ENCODE assay signal across 18 cellular contexts in genomic region chr1:59394706-59395417, GRCh38.
DNase-seq lines count a peak whose midpoint lies in the region; ATAC-seq and TF ChIP-seq lines count a peak whose summit lies in the region.
"Had no signal": no experiment of that assay in that cellular context is flagged by ENCODE, and none has a peak within 500 bp of the region (broad histone marks: within the 10 kb centered on the region; RNA-seq: fewer than 3 reads in every experiment).

No MANE protein-coding gene starts in this region.

- no peaks in the 10 kb centered on the region for H3K36me3 ChIP-seq in GM23338 (ENCODE audit: insufficient read depth)
- no peaks in the 10 kb centered on the region for H3K36me3 ChIP-seq in WERI-Rb-1
- no peaks in the 10 kb centered on the region for H3K36me3 ChIP-seq in right lobe of liver
- no peaks in the 10 kb centered on the region for H3K36me3 ChIP-seq in smooth muscle cell (ENCODE audit: low read depth)

- no peaks in the 10 kb centered on the region for H4K20me1 ChIP-seq in GM23338 (replicated peaks; ENCODE audit: insufficient read depth)
- H4K20me1 ChIP-seq in smooth muscle cell (ENCODE audit: low read depth): no peaks in the 10 kb centered on the region

- ATAC-seq in GM23338: no peak
- peak; percentile 53 to 62 (median 54) for ATAC-seq in right lobe of liver
- ATAC-seq in GM18498 (IDR thresholded peaks at IDR 0.05; ENCODE audit: unreplicated experiment): no peak
- ATAC-seq: activated naive CD8-positive, alpha-beta T cell treated with anti-CD3 and anti-CD28 coated beads, Interleukin-2, amount 50 U/mL, for 24 hours had no signal

- H3K9me3 ChIP-seq in WERI-Rb-1 (ENCODE audit: severe bottlenecking) (no peaks in the 10 kb centered on the region), right lobe of liver (no peaks in the 10 kb centered on the region), smooth muscle cell (replicated peaks; ENCODE audit: low read depth) (no peaks in the 10 kb centered on the region)

- H2AFZ ChIP-seq in GM23338: no peak overlapping the region
- H2AFZ ChIP-seq in smooth muscle cell (ENCODE audit: low read depth): no peak overlapping the region

- H3K36me3 Mint-ChIP-seq in GM23338 (ENCODE audit: low read depth): no peaks in the 10 kb centered on the region

- in situ Hi-C loops in KBM-7 (cut with MboI; ENCODE audit: low pct_unique_long_range_greater_than_20kb, low sequenced_read_pairs): no loop called here

- DNase-seq in GM23338 (ENCODE audit: low spot score): no peak
- no peak for DNase-seq in WERI-Rb-1
- no peak for DNase-seq in right lobe of liver
- no peak for DNase-seq in smooth muscle cell (lab: John Stamatoyannopoulos, UW; ENCODE audit: unreplicated experiment)
- DNase-seq in head of caudate nucleus: no peak
- DNase-seq in NCI-H82 treated with DMSO at 0.1 percent for 48 hours (lab: John Stamatoyannopoulos, UW; ENCODE audit: unreplicated experiment): no peak
- no peak for DNase-seq in KBM-7
- DNase-seq: activated CD4-positive, alpha-beta T cell treated with anti-CD3 and anti-CD28 coated beads for 4 hours; activated naive CD8-positive, alpha-beta T cell treated with anti-CD3 and anti-CD28 coated beads, Interleukin-2, amount 50 U/mL, for 24 hours; CD4-positive, alpha-beta T cell; DMS153; foreskin fibroblast; GDM1; midbrain; NCI-H146; NCI-H524 treated with DMSO at 0.1 percent for 48 hours had no signal

- H3K9me2 ChIP-seq in GM23338 (ENCODE audit: insufficient read depth): peaks cover 7% of the 10 kb centered on the region

- H3K79me2 ChIP-seq in GM23338 (replicated peaks; ENCODE audit: insufficient read depth): no peaks in the 10 kb centered on the region
- H3K79me2 ChIP-seq in smooth muscle cell (ENCODE audit: low read depth): no peaks in the 10 kb centered on the region

- no peak overlapping the region for H3K4me3 Mint-ChIP-seq in GM23338
- H3K4me3 Mint-ChIP-seq: activated naive CD8-positive, alpha-beta T cell treated with anti-CD3 and anti-CD28 coated beads, Interleukin-2, amount 50 U/mL, for 24 hours; CD4-positive, alpha-beta T cell had no signal

- H3K4me2 ChIP-seq in GM23338 (peak overlapping the region; percentile 18; the same call in 1 of the 2 replicates), smooth muscle cell (peak overlapping the region; percentile 36)

- no peak overlapping the region for H3K4me3 ChIP-seq in GM23338
- H3K4me3 ChIP-seq in WERI-Rb-1 (ENCODE audit: low read depth, low read length): no peak overlapping the region
- no peak overlapping the region for H3K4me3 ChIP-seq in right lobe of liver
- H3K4me3 ChIP-seq in smooth muscle cell: no peak overlapping the region

- H3K4me1 ChIP-seq in GM23338 (ENCODE audit: insufficient read depth) (peaks cover 30% of the 10 kb centered on the region), right lobe of liver (peaks cover 0 to 54% (median 21%) of the 10 kb centered on the region in 4 donors), smooth muscle cell (ENCODE audit: low read depth) (peaks cover 33% of the 10 kb centered on the region)

- WGBS in right lobe of liver (ENCODE audit: insufficient coverage, low coverage, low lambda C conversion rate, missing lambda C conversion rate): 43% methylated on average over 6 of the region's 6 CpGs
- 67% methylated on average over 6 of the region's 6 CpGs for WGBS in smooth muscle cell (ENCODE audit: low lambda C conversion rate)

- H3F3A ChIP-seq in GM23338 (replicated peaks; ENCODE audit: low read depth): no peaks in the 10 kb centered on the region
- H3F3A ChIP-seq in smooth muscle cell (ENCODE audit: low read depth): peaks cover 14% of the 10 kb centered on the region

- no peak for TF ChIP-seq POLR2A in right lobe of liver (IDR thresholded peaks at IDR 0.05)

- no peaks in the 10 kb centered on the region for H3K27me3 Mint-ChIP-seq in GM23338 (ENCODE audit: insufficient read depth, low read depth, poor library complexity)
- H3K27me3 Mint-ChIP-seq: activated naive CD8-positive, alpha-beta T cell treated with anti-CD3 and anti-CD28 coated beads, Interleukin-2, amount 50 U/mL, for 24 hours; CD4-positive, alpha-beta T cell had no signal

- no peak overlapping the region for H3K9ac ChIP-seq in smooth muscle cell (ENCODE audit: low read depth)

- H3K27ac ChIP-seq in GM23338 (ENCODE audit: low read depth) (no peak overlapping the region), WERI-Rb-1 (peak overlapping the region; percentile 90), right lobe of liver (peak overlapping the region in 2 of 3 donors; percentile 65 to 75), smooth muscle cell (ENCODE audit: low read depth) (peak overlapping the region; percentile 17)
- H3K27ac ChIP-seq: epithelial cell of prostate had no signal

- H3K9me3 Mint-ChIP-seq in GM23338: no peaks in the 10 kb centered on the region
- H3K9me3 Mint-ChIP-seq: CD4-positive, alpha-beta T cell had no signal

- H3K27me3 ChIP-seq in GM23338 (ENCODE audit: insufficient read depth) (no peaks in the 10 kb centered on the region), WERI-Rb-1 (ENCODE audit: insufficient read depth, low read depth, severe bottlenecking) (no peaks in the 10 kb centered on the region), right lobe of liver (no peaks in the 10 kb centered on the region), smooth muscle cell (ENCODE audit: low read depth) (no peaks in the 10 kb centered on the region)

- peaks cover 34% of the 10 kb centered on the region for H3K4me1 Mint-ChIP-seq in GM23338

- TF ChIP-seq CTCF in GM23338 (conservative IDR thresholded peaks at IDR 0.05; ENCODE audit: low read depth in 2 of 2) (no peak), WERI-Rb-1 (IDR thresholded peaks at IDR 0.05; ENCODE audit: low read depth, low read length) (no peak), right lobe of liver (IDR thresholded peaks at IDR 0.05) (no peak), smooth muscle cell (IDR thresholded peaks at IDR 0.05; ENCODE audit: borderline replicate concordance, insufficient read depth, poor library complexity, severe bottlenecking) (no peak)

- no peak overlapping the region for H3K27ac Mint-ChIP-seq in GM23338
- H3K27ac Mint-ChIP-seq: activated naive CD8-positive, alpha-beta T cell treated with anti-CD3 and anti-CD28 coated beads, Interleukin-2, amount 50 U/mL, for 24 hours; CD4-positive, alpha-beta T cell had no signal

- intact Hi-C loops in right lobe of liver (cut with DNase I) (no loop called here), head of caudate nucleus (cut with DNase I) (no loop called here)

TF ChIP-seq in GM23338, 12 proteins besides CTCF, POLR2A, EP300 and RAD21 (continues in another document):
- TF ChIP-seq EZH2phosphoT487 (IDR thresholded peaks at IDR 0.05; ENCODE audit: unreplicated experiment) (no peak), CREB1 (CRISPR knock-in tag; IDR thresholded peaks at IDR 0.05; ENCODE audit: low read depth) (no peak), JUNB (IDR thresholded peaks at IDR 0.05; ENCODE audit: unreplicated experiment) (no peak), REST (IDR thresholded peaks at IDR 0.05; ENCODE audit: unreplicated experiment) (no peak), ZNF114 (CRISPR knock-in tag; IDR thresholded peaks at IDR 0.05) (no peak), ETS1 (IDR thresholded peaks at IDR 0.05) (no peak)

Comparison
In these comparisons a context has a peak if more than half of its experiments do, and no peak if none do; other contexts are left out.
1. ATAC-seq: peak in right lobe of liver (4 of 4); none in GM23338 (single experiment) and GM18498 (single experiment).